ENCODE assay signal across 14 cellular contexts in genomic region chr6:25174678-25175077, GRCh38.
DNase-seq lines count a peak whose midpoint lies in the region; TF ChIP-seq lines count a peak whose summit lies in the region.
"Had no signal": no experiment of that assay in that cellular context is flagged by ENCODE, and none has a peak within 500 bp of the region (broad histone marks: within the 10 kb centered on the region; RNA-seq: fewer than 3 reads in every experiment).

No MANE protein-coding gene starts in this region.

- POLR2A ChIA-PET in AG04450 (lab: Yijun Ruan, JAX), result interaction anchor here (0.7 to 2.3 kb wide), 4 partner anchors 19 to 272 kb away, joined by 3 to 47 read pairs (median 6); no protein-coding TSS in a partner anchor

- H3K27ac ChIP-seq in AG04450 (ENCODE audit: low read depth, low read length), result peak overlapping the region; percentile 41
- peak overlapping the region; percentile 52 for H3K27ac ChIP-seq in KOPT-K1 (ENCODE audit: low read depth, low read length, poor library complexity, severe bottlenecking)
- H3K27ac ChIP-seq in colonic mucosa, result peak overlapping the region; percentile 66

- H3K36me3 Mint-ChIP-seq in progenitor cell of endocrine pancreas (ENCODE audit: insufficient read depth), result no peaks in the 10 kb centered on the region

- DNase-seq in AG04450 (ENCODE audit: low read depth, low spot score), result no peak
- no peak for DNase-seq in colonic mucosa
- DNase-seq in progenitor cell of endocrine pancreas (ENCODE audit: low spot score, unreplicated experiment), result no peak
- DNase-seq in HT-29 (ENCODE audit: low spot score), result no peak
- no peak for DNase-seq in stimulated activated CD4-positive, alpha-beta T cell treated with anti-CD3 and anti-CD28 coated beads, Interleukin-2, amount 100 ng/mL, for 48 hours
- DNase-seq in stimulated activated CD4-positive, alpha-beta T cell treated with anti-CD3 and anti-CD28 coated beads, Interleukin-1b, Interleukin-23, amount 100 ng/mL, for 48 hours, result no peak
- no peak for DNase-seq in stimulated activated CD4-positive, alpha-beta T cell treated with anti-CD3 and anti-CD28 coated beads, Interleukin-4, amount 100 ng/mL, for 4 hours
- DNase-seq: activated CD4-positive, alpha-beta T cell treated with anti-CD3 and anti-CD28 coated beads for 4 hours; COR-L47; GOT3; naive thymus-derived CD8-positive, alpha-beta T cell; NCI-H446 had no signal

- H3K9me3 Mint-ChIP-seq in progenitor cell of endocrine pancreas (ENCODE audit: low read depth), result no peaks in the 10 kb centered on the region
- H3K9me3 Mint-ChIP-seq: naive thymus-derived CD8-positive, alpha-beta T cell had no signal

- CTCF ChIA-PET in AG04450 (lab: Charles Lee), result interaction anchor here (1.0 kb wide), 1 partner anchor 49 kb away, joined by 3 read pairs; no protein-coding TSS in a partner anchor

- H3K4me1 ChIP-seq in colonic mucosa, result peaks cover 11% of the 10 kb centered on the region

- TF ChIP-seq CTCF in AG04450 (IDR thresholded peaks at IDR 0.05; ENCODE audit: low read depth, low read length), result no peak
- TF ChIP-seq CTCF in colonic mucosa (IDR thresholded peaks at IDR 0.05), result no peak
- TF ChIP-seq CTCF in progenitor cell of endocrine pancreas (IDR thresholded peaks at IDR 0.05; ENCODE audit: unreplicated experiment), result no peak

- H3K36me3 ChIP-seq in KOPT-K1 (ENCODE audit: insufficient read depth, low read length) (no peaks in the 10 kb centered on the region), colonic mucosa (no peaks in the 10 kb centered on the region)

- no peaks in the 10 kb centered on the region for H3K27me3 ChIP-seq in AG04450 (ENCODE audit: control insufficient read depth, insufficient read depth, low read length)
- H3K27me3 ChIP-seq in colonic mucosa, result no peaks in the 10 kb centered on the region

- H3K4me1 Mint-ChIP-seq in progenitor cell of endocrine pancreas (ENCODE audit: low read depth), result no peaks in the 10 kb centered on the region

- H3K27ac Mint-ChIP-seq in progenitor cell of endocrine pancreas, result peak overlapping the region; percentile 14
- H3K27ac Mint-ChIP-seq: naive thymus-derived CD8-positive, alpha-beta T cell had no signal

- H3K4me3 Mint-ChIP-seq in progenitor cell of endocrine pancreas (ENCODE audit: low read depth), result no peak overlapping the region
- H3K4me3 Mint-ChIP-seq: naive thymus-derived CD8-positive, alpha-beta T cell had no signal

- H3K27me3 Mint-ChIP-seq in progenitor cell of endocrine pancreas, result peaks cover 7% of the 10 kb centered on the region

- intact Hi-C loops in colonic mucosa (cut with DNase I), result no loop called here

- H3K9me3 ChIP-seq in AG04450 (ENCODE audit: control insufficient read depth, insufficient read depth, low read length), result no peaks in the 10 kb centered on the region
- no peaks in the 10 kb centered on the region for H3K9me3 ChIP-seq in KOPT-K1 (ENCODE audit: insufficient read depth, low read length, poor library complexity, severe bottlenecking)
- no peaks in the 10 kb centered on the region for H3K9me3 ChIP-seq in colonic mucosa

- H3K9ac ChIP-seq in colonic mucosa (ENCODE audit: low read depth in 2 of 2, low read length in 2 of 2), result no peak overlapping the region

- no peak overlapping the region for H3K4me3 ChIP-seq in AG04450 (ENCODE audit: low read depth, low read length)
- H3K4me3 ChIP-seq in colonic mucosa, result no peak overlapping the region
- H3K4me3 ChIP-seq: GM12878 had no signal
